ENCODE assay signal across 1 cellular context in genomic region chr6:134951494-134952263, GRCh38.
TF ChIP-seq lines count a peak whose summit lies in the region.

No MANE protein-coding gene starts in this region.

TF ChIP-seq in HepG2, 621 proteins besides CTCF, POLR2A, EP300 and RAD21 (continued from another document and continues in another):
- peak; percentile 65; the same call in 1 of the 2 replicates for TF ChIP-seq TFE3 (CRISPR knock-in tag; IDR thresholded peaks at IDR 0.05)
- no peak for TF ChIP-seq ZNF3 (CRISPR knock-in tag; IDR thresholded peaks at IDR 0.05)
- peak; percentile 40; the same call in 1 of the 2 replicates for TF ChIP-seq FOXJ3 (CRISPR knock-in tag; IDR thresholded peaks at IDR 0.05; ENCODE audit: borderline replicate concordance)
- no peak for TF ChIP-seq TFAP4 (IDR thresholded peaks at IDR 0.05; ENCODE audit: borderline replicate concordance, low read depth)
- TF ChIP-seq USF2 (IDR thresholded peaks at IDR 0.05; ENCODE audit: low read depth, low read length): peak; percentile 62; the same call in 1 of the 2 replicates
- peak; percentile 66; the same call in 1 of the 2 replicates for TF ChIP-seq USF2 (CRISPR knock-in tag; IDR thresholded peaks at IDR 0.05; ENCODE audit: borderline replicate concordance)
- no peak for TF ChIP-seq IKZF1 (IDR thresholded peaks at IDR 0.05)
- TF ChIP-seq KAT8 (CRISPR knock-in tag; IDR thresholded peaks at IDR 0.05): peak; percentile 34; the same call in 1 of the 2 replicates
- TF ChIP-seq SP1 (IDR thresholded peaks at IDR 0.05): no peak
- TF ChIP-seq SP1 (CRISPR knock-in tag; IDR thresholded peaks at IDR 0.05): no peak
- peak; percentile 59 for TF ChIP-seq ZNF574 (CRISPR knock-in tag; IDR thresholded peaks at IDR 0.05)
- TF ChIP-seq ATF4 (CRISPR knock-in tag; IDR thresholded peaks at IDR 0.05): no peak
- TF ChIP-seq TAF1 (CRISPR knock-in tag; IDR thresholded peaks at IDR 0.05): peak; percentile 25; the same call in 1 of the 2 replicates
- TF ChIP-seq DR1 (CRISPR knock-in tag; IDR thresholded peaks at IDR 0.05): peak; percentile 44; the same call in 1 of the 2 replicates
- 0 out of 2 replicates have a peak, but pooled peaks have one; percentile 44 for TF ChIP-seq RFXAP (CRISPR knock-in tag; IDR thresholded peaks at IDR 0.05; ENCODE audit: borderline replicate concordance)
- TF ChIP-seq SCMH1 (CRISPR knock-in tag; IDR thresholded peaks at IDR 0.05; ENCODE audit: borderline replicate concordance): no peak
- no peak for TF ChIP-seq HDAC2 (CRISPR knock-in tag; IDR thresholded peaks at IDR 0.05)
- TF ChIP-seq HMG20A (CRISPR knock-in tag; IDR thresholded peaks at IDR 0.05; ENCODE audit: borderline replicate concordance): 0 out of 2 replicates have a peak, but pooled peaks have one; percentile 3
- 0 out of 2 replicates have a peak, but pooled peaks have one; percentile 34 for TF ChIP-seq EHMT2 (IDR thresholded peaks at IDR 0.05; ENCODE audit: borderline replicate concordance, low read depth, low read length)
- no peak; the same call in 1 of the 2 replicates for TF ChIP-seq PITX1 (CRISPR knock-in tag; IDR thresholded peaks at IDR 0.05)
- peak; percentile 24; the same call in 1 of the 2 replicates for TF ChIP-seq SAP130 (CRISPR knock-in tag; IDR thresholded peaks at IDR 0.05; ENCODE audit: low read depth)
- peak; percentile 69; the same call in 1 of the 2 replicates for TF ChIP-seq ZNF367 (CRISPR knock-in tag; IDR thresholded peaks at IDR 0.05; ENCODE audit: borderline replicate concordance)
- TF ChIP-seq TFDP1 (CRISPR knock-in tag; IDR thresholded peaks at IDR 0.05; ENCODE audit: borderline replicate concordance): peak; percentile 13; the same call in 1 of the 2 replicates
- peak; percentile 55; the same call in 1 of the 2 replicates for TF ChIP-seq MED1 (CRISPR knock-in tag; IDR thresholded peaks at IDR 0.05)
- TF ChIP-seq FOXO1 (CRISPR knock-in tag; IDR thresholded peaks at IDR 0.05): no peak
- no peak for TF ChIP-seq RNF219 (CRISPR knock-in tag; IDR thresholded peaks at IDR 0.05)
- TF ChIP-seq TEAD3 (CRISPR knock-in tag; optimal IDR thresholded peaks at IDR 0.05; ENCODE audit: borderline replicate concordance): peak; percentile 76
- TF ChIP-seq ZNF687 (CRISPR knock-in tag; IDR thresholded peaks at IDR 0.05): no peak; the same call in 1 of the 2 replicates
- TF ChIP-seq MIXL1 (CRISPR knock-in tag; IDR thresholded peaks at IDR 0.05): peak; percentile 15; the same call in 1 of the 2 replicates
- TF ChIP-seq ZNF512 (CRISPR knock-in tag; IDR thresholded peaks at IDR 0.05): no peak
- TF ChIP-seq ZFP91 (CRISPR knock-in tag; IDR thresholded peaks at IDR 0.05; ENCODE audit: borderline replicate concordance): peak; percentile 13; the same call in 1 of the 2 replicates
- peak; percentile 71 for TF ChIP-seq HNF4G (IDR thresholded peaks at IDR 0.05; ENCODE audit: borderline replicate concordance, low read depth, low read length)
- TF ChIP-seq HNF4G (CRISPR knock-in tag; IDR thresholded peaks at IDR 0.05; ENCODE audit: borderline replicate concordance, low read depth): no peak
- TF ChIP-seq MTF1 (CRISPR knock-in tag; IDR thresholded peaks at IDR 0.05): peak; percentile 66; the same call in 1 of the 2 replicates
- TF ChIP-seq YEATS4 (CRISPR knock-in tag; IDR thresholded peaks at IDR 0.05; ENCODE audit: borderline replicate concordance): peak; percentile 47; the same call in 1 of the 2 replicates
- TF ChIP-seq ZBTB43 (CRISPR knock-in tag; conservative IDR thresholded peaks at IDR 0.05): 0 out of 2 replicates have a peak, but pooled peaks have one; percentile 20
